In genomic region chr3:140863481-140864084, GRCh38 we compare ENCODE assay signal across 8 cellular contexts.
DNase-seq lines count a peak whose midpoint lies in the region; ATAC-seq, FAIRE-seq and TF ChIP-seq lines count a peak whose summit lies in the region.

No MANE protein-coding gene starts in this region.

- under 1% methylated on average over 6 of the region's 6 CpGs for WGBS in A549 (ENCODE audit: missing lambda C conversion rate)
- no CpG with 5 or more reads among the region's 6 CpGs for WGBS in iPS DF 6.9 (ENCODE audit: insufficient coverage, insufficient read length)

- H3K79me2 ChIP-seq in astrocyte (ENCODE audit: insufficient read depth, low read length): no peaks in the 10 kb centered on the region

- H3K4me3 Mint-ChIP-seq in astrocyte (ENCODE audit: unreplicated experiment): no peak overlapping the region

- TF ChIP-seq CTCF in A549 (IDR thresholded peaks at IDR 0.05) (peak; percentile 58), GM12865 (IDR thresholded peaks at IDR 0.05; ENCODE audit: insufficient read depth, low read depth, low read length, missing control alignments) (peak; percentile 18), astrocyte (IDR thresholded peaks at IDR 0.05; ENCODE audit: insufficient read depth, low read depth, low read length) (peak; percentile 50)

- no peak overlapping the region for H3K27ac ChIP-seq in A549
- no peak overlapping the region for H3K27ac ChIP-seq in astrocyte (ENCODE audit: low read depth, low read length)
- H3K27ac ChIP-seq in iPS DF 6.9 (ENCODE audit: low read length): no peak overlapping the region

- DNase-seq in A549 (ENCODE audit: low read depth in 1 of 2, low spot score in 1 of 2) (peak; percentile 19 to 42), GM12865 (ENCODE audit: low read depth) (peak; percentile 78), LHCN-M2 (ENCODE audit: low read depth) (peak; percentile 61), RCC 7860 (ENCODE audit: low spot score) (peak; percentile 21), astrocyte (ENCODE audit: low read depth) (peak; percentile 16), iPS DF 6.9 (ENCODE audit: low read depth, low spot score) (peak; percentile 35)
- peak; percentile 26 to 43 for DNase-seq in stimulated activated CD4-positive, alpha-beta T cell treated with anti-CD3 and anti-CD28 coated beads, Interleukin-2, amount 100 ng/mL, for 24 hours

- H3K9me3 Mint-ChIP-seq in astrocyte (ENCODE audit: unreplicated experiment): no peaks in the 10 kb centered on the region

- FAIRE-seq in A549 (lab: Jason Lieb, UNC) (no peak), RCC 7860 (lab: Jason Lieb, UNC) (peak; percentile 81), astrocyte (lab: Jason Lieb, UNC) (no peak)

- CTCF ChIA-PET in A549 (lab: Yijun Ruan, JAX): interaction anchor here (0.6 to 1.2 kb wide), 9 partner anchors 9 to 1390 kb away, joined by 3 to 5 read pairs (median 3); no protein-coding TSS in a partner anchor

- H3K9ac ChIP-seq in astrocyte (ENCODE audit: low read length): no peak overlapping the region

- H2AFZ ChIP-seq in astrocyte (ENCODE audit: low read depth, low read length): peak overlapping the region; percentile 52

- H3K4me1 ChIP-seq in A549: no peaks in the 10 kb centered on the region
- no peaks in the 10 kb centered on the region for H3K4me1 ChIP-seq in astrocyte (ENCODE audit: insufficient read depth, low read length)
- peaks cover 3% of the 10 kb centered on the region for H3K4me1 ChIP-seq in iPS DF 6.9 (ENCODE audit: control insufficient read depth, insufficient read depth, low read length)

- no peaks in the 10 kb centered on the region for H3K27me3 ChIP-seq in astrocyte (ENCODE audit: insufficient read depth, low read length)
- H3K27me3 ChIP-seq in iPS DF 6.9 (ENCODE audit: control insufficient read depth, insufficient read depth, low read length): no peaks in the 10 kb centered on the region

- peak overlapping the region; percentile 33; the same call in 1 of the 3 replicates for H3K4me2 ChIP-seq in A549
- peak overlapping the region; percentile 30 for H3K4me2 ChIP-seq in astrocyte (ENCODE audit: low read length)

- ATAC-seq in A549 (peak; percentile 66 to 73), HG02970 (IDR thresholded peaks at IDR 0.05; ENCODE audit: low FRiP score, unreplicated experiment) (no peak)

- no peak for TF ChIP-seq POLR2A in A549 (IDR thresholded peaks at IDR 0.05; ENCODE audit: low read length)

- H3K36me3 Mint-ChIP-seq in astrocyte (ENCODE audit: low read depth, unreplicated experiment): no peaks in the 10 kb centered on the region

- H3K4me3 ChIP-seq in A549 (no peak overlapping the region), GM12865 (ENCODE audit: low read depth, low read length) (no peak overlapping the region), astrocyte (ENCODE audit: insufficient read depth, low read depth, low read length) (no peak overlapping the region), iPS DF 6.9 (ENCODE audit: low read length) (no peak overlapping the region)

- no peaks in the 10 kb centered on the region for H4K20me1 ChIP-seq in astrocyte (ENCODE audit: insufficient read depth, low read length)

- H3K27me3 Mint-ChIP-seq in astrocyte (ENCODE audit: low read depth, unreplicated experiment): no peaks in the 10 kb centered on the region

- no peak for TF ChIP-seq EP300 in A549 (IDR thresholded peaks at IDR 0.05)

- H3K36me3 ChIP-seq in astrocyte (ENCODE audit: insufficient read depth, low read length) (no peaks in the 10 kb centered on the region), iPS DF 6.9 (ENCODE audit: control insufficient read depth, insufficient read depth, low read length) (no peaks in the 10 kb centered on the region)

- no peaks in the 10 kb centered on the region for H3K4me1 Mint-ChIP-seq in astrocyte (ENCODE audit: low read depth, unreplicated experiment)

- no peak overlapping the region for H3K27ac Mint-ChIP-seq in astrocyte (ENCODE audit: unreplicated experiment)

- H3K9me3 ChIP-seq in A549 (no peaks in the 10 kb centered on the region), astrocyte (ENCODE audit: insufficient read depth, low read depth, low read length) (no peaks in the 10 kb centered on the region), iPS DF 6.9 (ENCODE audit: control insufficient read depth, insufficient read depth, low read length) (no peaks in the 10 kb centered on the region)

- TF ChIP-seq RAD21 in A549 (conservative IDR thresholded peaks at IDR 0.05 in 1 of 2, IDR thresholded peaks at IDR 0.05 in 1 of 2): peak; percentile 64

- POLR2A ChIA-PET in A549 (lab: Yijun Ruan, JAX): no interaction called here

TF ChIP-seq in A549, 52 proteins besides CTCF, POLR2A, EP300 and RAD21:
- TF ChIP-seq RARB (CRISPR knock-in tag; IDR thresholded peaks at IDR 0.05): no peak
- TF ChIP-seq SMC3 (IDR thresholded peaks at IDR 0.05): peak; percentile 43

Comparison
In these comparisons a context has a peak if more than half of its experiments do, and no peak if none do; other contexts are left out.
1. DNase-seq: peak in every context shown above with its lines; median percentile 78 in GM12865; 61 in LHCN-M2; 35 in iPS DF 6.9; 34 in stimulated activated CD4-positive, alpha-beta T cell treated with anti-CD3 and anti-CD28 coated beads, Interleukin-2, amount 100 ng/mL, for 24 hours; 30 in A549; 21 in RCC 7860; 16 in astrocyte.